Comparison of ENCODE assay signal across 26 cellular contexts in genomic region chr17:57349533-57350227, GRCh38.
DNase-seq lines count a peak whose midpoint lies in the region; ATAC-seq and TF ChIP-seq lines count a peak whose summit lies in the region.
"Had no signal": no experiment of that assay in that cellular context is flagged by ENCODE, and none has a peak within 500 bp of the region (broad histone marks: within the 10 kb centered on the region; RNA-seq: fewer than 3 reads in every experiment).

No MANE protein-coding gene starts in this region.

- H2AFZ ChIP-seq in OCI-LY1 (ENCODE audit: low read length) = no peak overlapping the region
- H2AFZ ChIP-seq: GM23338, PC-9 had no signal

- no peak overlapping the region for H3K4me3 ChIP-seq in A673 (ENCODE audit: low read depth, low read length, poor library complexity, severe bottlenecking)
- H3K4me3 ChIP-seq in OCI-LY1 (ENCODE audit: low read depth, low read length, poor library complexity, severe bottlenecking) = no peak overlapping the region
- H3K4me3 ChIP-seq: adrenal gland, body of pancreas, dorsolateral prefrontal cortex, gastroesophageal sphincter, GM23338, lung, mucosa of descending colon, PC-9 had no signal

- POLR2A ChIA-PET in A673 (lab: Charles Lee; ENCODE audit: low non-redundant PET) = no interaction called here

- H3K27me3 ChIP-seq in A673 (replicated peaks; ENCODE audit: insufficient read depth, low read depth, low read length, poor library complexity) (no peaks in the 10 kb centered on the region), OCI-LY1 (ENCODE audit: insufficient read depth, low read length) (no peaks in the 10 kb centered on the region)
- H3K27me3 ChIP-seq: adrenal gland, body of pancreas, dorsolateral prefrontal cortex, gastroesophageal sphincter had no signal

- no peaks in the 10 kb centered on the region for H3K9me2 ChIP-seq in OCI-LY1 (ENCODE audit: low read depth, low read length)

- CTCF ChIA-PET in A673 (lab: Charles Lee) = no interaction called here

- no peak overlapping the region for H3K27ac ChIP-seq in A673 (ENCODE audit: low read depth, low read length, poor library complexity, severe bottlenecking)
- peak overlapping the region; percentile 48 for H3K27ac ChIP-seq in OCI-LY1 (ENCODE audit: low read depth, low read length, poor library complexity, severe bottlenecking)
- no peak overlapping the region for H3K27ac ChIP-seq in epithelial cell of prostate
- H3K27ac ChIP-seq: body of pancreas, C4-2B, gastroesophageal sphincter, PC-9 had no signal

- H3K4me1 ChIP-seq in A673 (ENCODE audit: insufficient read depth, low read length, poor library complexity, severe bottlenecking) (no peaks in the 10 kb centered on the region), OCI-LY1 (ENCODE audit: insufficient read depth, low read length, severe bottlenecking) (peaks cover 32% of the 10 kb centered on the region)
- H3K4me1 ChIP-seq: body of pancreas had no signal

- intact Hi-C loops in A673 (cut with micrococcal nuclease; ENCODE audit: unreplicated experiment) = no loop called here

- no peaks in the 10 kb centered on the region for H3K36me3 ChIP-seq in A673 (ENCODE audit: insufficient read depth, low read length, poor library complexity, severe bottlenecking)
- H3K36me3 ChIP-seq in OCI-LY1 (ENCODE audit: insufficient read depth, low read length) = peaks cover 78% of the 10 kb centered on the region

- ATAC-seq in GM21619 (IDR thresholded peaks at IDR 0.05; ENCODE audit: unreplicated experiment) (no peak), GM21737 (IDR thresholded peaks at IDR 0.05; ENCODE audit: unreplicated experiment) (no peak), HG02610 (IDR thresholded peaks at IDR 0.05; ENCODE audit: unreplicated experiment) (no peak)
- ATAC-seq: body of pancreas; GM23338; natural killer cell; stimulated activated naive B cell treated with anti-CD40 and anti-IgM and Interleukin-4, amounts not matched to agents 10 μg/mL and 1 μg/mL and 100 μg/mL, for 72 hours had no signal

- H3K9ac ChIP-seq in OCI-LY1 (ENCODE audit: low read length) = no peak overlapping the region

- BruUV-seq in A673 (replicated peaks; lab: Mats Ljungman, UMichigan) = no TSS peak

- peaks cover 18% of the 10 kb centered on the region for H3K79me2 ChIP-seq in OCI-LY1 (ENCODE audit: insufficient read depth, low read length)

- no peak overlapping the region for H3K4me2 ChIP-seq in OCI-LY1 (ENCODE audit: low read length)
- H3K4me2 ChIP-seq: GM23338, PC-9 had no signal

- no peaks in the 10 kb centered on the region for H3F3A ChIP-seq in OCI-LY1 (ENCODE audit: insufficient read depth, low read length)

- H4K20me1 ChIP-seq in OCI-LY1 (ENCODE audit: insufficient read depth, low read length) = no peaks in the 10 kb centered on the region

- H3K9me3 ChIP-seq in A673 (ENCODE audit: low read depth, low read length, poor library complexity, severe bottlenecking) (no peaks in the 10 kb centered on the region), OCI-LY1 (ENCODE audit: low read length) (no peaks in the 10 kb centered on the region)
- H3K9me3 ChIP-seq: adrenal gland, body of pancreas, gastroesophageal sphincter, mucosa of descending colon had no signal

- TF ChIP-seq CTCF in A673 (conservative IDR thresholded peaks at IDR 0.05; ENCODE audit: low read depth, low read length) (no peak; the same call in 1 of the 2 replicates), OCI-LY1 (IDR thresholded peaks at IDR 0.05; ENCODE audit: low read length) (no peak)

- DNase-seq in DMS79 treated with DMSO at 0.1 percent for 48 hours (lab: John Stamatoyannopoulos, UW) (peak; percentile 7), DMS79 (lab: John Stamatoyannopoulos, UW) (no peak), A673 (ENCODE audit: low spot score) (peak; percentile 14), epithelial cell of prostate (ENCODE audit: low read depth, low spot score) (peak; percentile 20)
- DNase-seq: 8988T; activated CD4-positive, alpha-beta T cell treated with anti-CD3 and anti-CD28 coated beads, Interleukin-2, amount 50 U/mL, for 48 hours; activated CD4-positive, CD25-positive, alpha-beta regulatory T cell treated with anti-CD3 and anti-CD28 coated beads, Interleukin-2, amount 50 U/mL, for 72 hours; activated naive CD4-positive, alpha-beta T cell treated with Interleukin-2 at 50 U/mL for 16 hours; body of pancreas; COR-L47; dorsolateral prefrontal cortex; natural killer cell; NCI-H226; PC-9; stimulated activated CD4-positive, alpha-beta T cell treated with anti-CD3 and anti-CD28 coated beads, Interleukin-15, amount 100 ng/mL, for 24 hours; stimulated activated naive B cell treated with anti-CD40 and anti-IgM and Interleukin-4, amounts not matched to agents 10 μg/mL and 1 μg/mL and 100 μg/mL, for 72 hours had no signal
